In the genomic region with DNA sequence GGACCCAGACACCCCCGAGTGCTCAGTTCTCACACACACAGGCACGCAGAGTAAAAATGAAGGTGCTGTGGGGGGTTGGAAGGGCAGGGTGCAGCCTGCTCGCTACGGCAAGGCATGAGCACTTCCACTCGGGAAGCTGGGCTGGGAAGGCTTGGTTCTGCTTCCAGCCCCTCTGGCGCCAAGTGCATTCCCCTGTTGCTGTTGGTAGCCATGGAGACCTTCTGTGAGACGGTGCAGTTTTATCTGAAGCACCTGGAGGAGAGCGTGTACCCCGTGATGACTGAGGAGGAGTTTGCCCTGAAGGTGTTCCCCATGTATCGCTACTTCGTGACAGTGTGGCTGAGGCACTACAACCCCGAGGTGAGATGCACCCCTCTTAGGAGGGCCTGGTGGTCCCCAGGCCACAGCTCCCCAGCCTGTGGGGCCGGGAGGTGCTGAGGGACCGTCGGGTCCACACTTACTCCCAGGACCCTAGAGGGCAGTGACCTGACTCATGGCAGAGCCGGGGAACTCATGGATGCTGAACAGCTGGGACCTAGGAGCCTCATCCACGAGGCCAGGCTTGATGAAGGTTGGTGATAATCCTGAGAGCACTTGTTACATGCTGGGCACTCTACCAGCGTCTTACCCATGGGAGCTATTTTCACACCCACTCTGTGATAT, we compare ENCODE assay signal across 1 cellular context.
TF ChIP-seq lines count a peak whose summit lies in the region.

No MANE protein-coding gene starts in this region.

TF ChIP-seq in H1, 55 proteins besides CTCF, POLR2A, EP300 and RAD21:
- TF ChIP-seq, protein P1, sequence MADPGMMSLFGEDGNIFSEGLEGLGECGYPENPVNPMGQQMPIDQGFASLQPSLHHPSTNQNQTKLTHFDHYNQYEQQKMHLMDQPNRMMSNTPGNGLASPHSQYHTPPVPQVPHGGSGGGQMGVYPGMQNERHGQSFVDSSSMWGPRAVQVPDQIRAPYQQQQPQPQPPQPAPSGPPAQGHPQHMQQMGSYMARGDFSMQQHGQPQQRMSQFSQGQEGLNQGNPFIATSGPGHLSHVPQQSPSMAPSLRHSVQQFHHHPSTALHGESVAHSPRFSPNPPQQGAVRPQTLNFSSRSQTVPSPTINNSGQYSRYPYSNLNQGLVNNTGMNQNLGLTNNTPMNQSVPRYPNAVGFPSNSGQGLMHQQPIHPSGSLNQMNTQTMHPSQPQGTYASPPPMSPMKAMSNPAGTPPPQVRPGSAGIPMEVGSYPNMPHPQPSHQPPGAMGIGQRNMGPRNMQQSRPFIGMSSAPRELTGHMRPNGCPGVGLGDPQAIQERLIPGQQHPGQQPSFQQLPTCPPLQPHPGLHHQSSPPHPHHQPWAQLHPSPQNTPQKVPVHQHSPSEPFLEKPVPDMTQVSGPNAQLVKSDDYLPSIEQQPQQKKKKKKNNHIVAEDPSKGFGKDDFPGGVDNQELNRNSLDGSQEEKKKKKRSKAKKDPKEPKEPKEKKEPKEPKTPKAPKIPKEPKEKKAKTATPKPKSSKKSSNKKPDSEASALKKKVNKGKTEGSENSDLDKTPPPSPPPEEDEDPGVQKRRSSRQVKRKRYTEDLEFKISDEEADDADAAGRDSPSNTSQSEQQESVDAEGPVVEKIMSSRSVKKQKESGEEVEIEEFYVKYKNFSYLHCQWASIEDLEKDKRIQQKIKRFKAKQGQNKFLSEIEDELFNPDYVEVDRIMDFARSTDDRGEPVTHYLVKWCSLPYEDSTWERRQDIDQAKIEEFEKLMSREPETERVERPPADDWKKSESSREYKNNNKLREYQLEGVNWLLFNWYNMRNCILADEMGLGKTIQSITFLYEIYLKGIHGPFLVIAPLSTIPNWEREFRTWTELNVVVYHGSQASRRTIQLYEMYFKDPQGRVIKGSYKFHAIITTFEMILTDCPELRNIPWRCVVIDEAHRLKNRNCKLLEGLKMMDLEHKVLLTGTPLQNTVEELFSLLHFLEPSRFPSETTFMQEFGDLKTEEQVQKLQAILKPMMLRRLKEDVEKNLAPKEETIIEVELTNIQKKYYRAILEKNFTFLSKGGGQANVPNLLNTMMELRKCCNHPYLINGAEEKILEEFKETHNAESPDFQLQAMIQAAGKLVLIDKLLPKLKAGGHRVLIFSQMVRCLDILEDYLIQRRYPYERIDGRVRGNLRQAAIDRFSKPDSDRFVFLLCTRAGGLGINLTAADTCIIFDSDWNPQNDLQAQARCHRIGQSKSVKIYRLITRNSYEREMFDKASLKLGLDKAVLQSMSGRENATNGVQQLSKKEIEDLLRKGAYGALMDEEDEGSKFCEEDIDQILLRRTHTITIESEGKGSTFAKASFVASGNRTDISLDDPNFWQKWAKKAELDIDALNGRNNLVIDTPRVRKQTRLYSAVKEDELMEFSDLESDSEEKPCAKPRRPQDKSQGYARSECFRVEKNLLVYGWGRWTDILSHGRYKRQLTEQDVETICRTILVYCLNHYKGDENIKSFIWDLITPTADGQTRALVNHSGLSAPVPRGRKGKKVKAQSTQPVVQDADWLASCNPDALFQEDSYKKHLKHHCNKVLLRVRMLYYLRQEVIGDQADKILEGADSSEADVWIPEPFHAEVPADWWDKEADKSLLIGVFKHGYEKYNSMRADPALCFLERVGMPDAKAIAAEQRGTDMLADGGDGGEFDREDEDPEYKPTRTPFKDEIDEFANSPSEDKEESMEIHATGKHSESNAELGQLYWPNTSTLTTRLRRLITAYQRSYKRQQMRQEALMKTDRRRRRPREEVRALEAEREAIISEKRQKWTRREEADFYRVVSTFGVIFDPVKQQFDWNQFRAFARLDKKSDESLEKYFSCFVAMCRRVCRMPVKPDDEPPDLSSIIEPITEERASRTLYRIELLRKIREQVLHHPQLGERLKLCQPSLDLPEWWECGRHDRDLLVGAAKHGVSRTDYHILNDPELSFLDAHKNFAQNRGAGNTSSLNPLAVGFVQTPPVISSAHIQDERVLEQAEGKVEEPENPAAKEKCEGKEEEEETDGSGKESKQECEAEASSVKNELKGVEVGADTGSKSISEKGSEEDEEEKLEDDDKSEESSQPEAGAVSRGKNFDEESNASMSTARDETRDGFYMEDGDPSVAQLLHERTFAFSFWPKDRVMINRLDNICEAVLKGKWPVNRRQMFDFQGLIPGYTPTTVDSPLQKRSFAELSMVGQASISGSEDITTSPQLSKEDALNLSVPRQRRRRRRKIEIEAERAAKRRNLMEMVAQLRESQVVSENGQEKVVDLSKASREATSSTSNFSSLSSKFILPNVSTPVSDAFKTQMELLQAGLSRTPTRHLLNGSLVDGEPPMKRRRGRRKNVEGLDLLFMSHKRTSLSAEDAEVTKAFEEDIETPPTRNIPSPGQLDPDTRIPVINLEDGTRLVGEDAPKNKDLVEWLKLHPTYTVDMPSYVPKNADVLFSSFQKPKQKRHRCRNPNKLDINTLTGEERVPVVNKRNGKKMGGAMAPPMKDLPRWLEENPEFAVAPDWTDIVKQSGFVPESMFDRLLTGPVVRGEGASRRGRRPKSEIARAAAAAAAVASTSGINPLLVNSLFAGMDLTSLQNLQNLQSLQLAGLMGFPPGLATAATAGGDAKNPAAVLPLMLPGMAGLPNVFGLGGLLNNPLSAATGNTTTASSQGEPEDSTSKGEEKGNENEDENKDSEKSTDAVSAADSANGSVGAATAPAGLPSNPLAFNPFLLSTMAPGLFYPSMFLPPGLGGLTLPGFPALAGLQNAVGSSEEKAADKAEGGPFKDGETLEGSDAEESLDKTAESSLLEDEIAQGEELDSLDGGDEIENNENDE (IDR thresholded peaks at IDR 0.05; ENCODE audit: insufficient replicate concordance, low read length), result no peak
- TF ChIP-seq NANOG (IDR thresholded peaks at IDR 0.05; ENCODE audit: insufficient read depth, low read depth, low read length, poor library complexity, severe bottlenecking) (no peak), CREB1 (IDR thresholded peaks at IDR 0.05) (no peak), CBX5 (IDR thresholded peaks at IDR 0.05; ENCODE audit: low read depth, low read length) (no peak), HDAC2 (IDR thresholded peaks at IDR 0.05; ENCODE audit: borderline replicate concordance in 1 of 2, low read depth in 2 of 2, low read length in 2 of 2) (no peak), ZNF274 (IDR thresholded peaks at IDR 0.05; ENCODE audit: borderline replicate concordance, extremely low read depth, low read length) (no peak), PHF8 (conservative IDR thresholded peaks at IDR 0.05; ENCODE audit: low read depth, low read length) (no peak), BCL11A (IDR thresholded peaks at IDR 0.05; ENCODE audit: low read depth in 2 of 2, low read length in 2 of 2) (no peak)
- TF ChIP-seq, protein P2, sequence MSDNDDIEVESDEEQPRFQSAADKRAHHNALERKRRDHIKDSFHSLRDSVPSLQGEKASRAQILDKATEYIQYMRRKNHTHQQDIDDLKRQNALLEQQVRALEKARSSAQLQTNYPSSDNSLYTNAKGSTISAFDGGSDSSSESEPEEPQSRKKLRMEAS (IDR thresholded peaks at IDR 0.05), result no peak
